In the genomic region with DNA sequence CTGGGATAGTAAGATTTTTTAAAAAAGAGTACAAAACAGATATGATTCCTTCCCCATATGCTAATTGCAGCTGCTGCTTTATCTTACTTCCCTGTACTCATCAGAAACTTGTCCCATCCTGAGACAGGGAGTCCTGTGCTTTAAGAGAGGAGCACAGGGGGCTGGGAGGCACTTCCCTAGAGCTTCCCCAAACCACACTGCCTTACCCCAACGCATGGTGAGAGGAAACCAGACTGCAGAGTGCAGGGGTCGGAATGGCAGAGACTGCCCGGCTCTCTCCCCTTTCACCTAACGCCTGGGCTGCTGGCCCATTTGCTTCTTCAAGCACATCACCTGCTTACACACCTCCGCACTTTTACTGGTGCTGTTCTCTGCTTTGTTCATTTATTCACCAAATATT, we compare ENCODE assay signal across 30 cellular contexts.
"Had no signal": no experiment of that assay in that cellular context is flagged by ENCODE, and none has a peak within 500 bp of the region (broad histone marks: within the 10 kb centered on the region; RNA-seq: fewer than 3 reads in every experiment).

No MANE protein-coding gene starts in this region.

- H3K36me3 ChIP-seq: ascending aorta, cardiac muscle cell, colonic mucosa, gastrocnemius medialis, pancreas, prostate gland, sigmoid colon, suprapubic skin, tibial artery had no signal

- H3K27me3 ChIP-seq: ascending aorta, cardiac muscle cell, colonic mucosa, gastrocnemius medialis, hepatocyte, pancreas, sigmoid colon, suprapubic skin, tibial artery had no signal

- H3K4me2 ChIP-seq: hepatocyte had no signal

- H3K9me3 ChIP-seq: ascending aorta, colonic mucosa, gastrocnemius medialis, pancreas, prostate gland, sigmoid colon, suprapubic skin, tibial artery had no signal

- DNase-seq: activated CD4-positive, alpha-beta T cell treated with anti-CD3 and anti-CD28 coated beads for 48 hours; activated CD4-positive, alpha-beta T cell treated with anti-CD3 and anti-CD28 coated beads, Interleukin-2, amount 50 U/mL, for 48 hours; activated CD8-positive, alpha-beta memory T cell treated with anti-CD3 and anti-CD28 coated beads for 24 hours; activated effector memory CD4-positive, alpha-beta T cell treated with Interleukin-2 at 50 U/mL for 16 hours; activated naive CD4-positive, alpha-beta T cell treated with anti-CD3 and anti-CD28 coated beads for 36 hours; activated naive CD8-positive, alpha-beta T cell treated with anti-CD3 and anti-CD28 coated beads, Interleukin-2, amount 10 ng/mL, durations not matched to agents 7 days and 5 days; cerebellar nuclear complex; colonic mucosa; dorsolateral prefrontal cortex; effector memory CD4-positive, alpha-beta T cell; erythroblast; gastrocnemius medialis; glutamatergic neuron; kidney; nephron progenitor cell; pancreas; retina; sigmoid colon; small intestine; stimulated activated CD4-positive, alpha-beta T cell treated with anti-CD3 and anti-CD28 coated beads, Interleukin-4, amount 100 ng/mL, for 4 hours; stimulated activated CD8-positive, alpha-beta memory T cell treated with anti-CD3 and anti-CD28 coated beads, Interleukin-4, amount 100 ng/mL, for 48 hours; stimulated activated naive B cell treated with anti-CD40 and anti-IgM and Interleukin-4, amounts not matched to agents 10 μg/mL and 1 μg/mL and 100 μg/mL, for 72 hours; T-cell; tibial artery had no signal

- H3K27ac ChIP-seq: ascending aorta, cardiac muscle cell, colonic mucosa, dorsolateral prefrontal cortex, gastrocnemius medialis, hepatocyte, pancreas, prostate gland, sigmoid colon, suprapubic skin, tibial artery, VCaP had no signal

- H3K4me3 ChIP-seq: ascending aorta, cardiac muscle cell, colonic mucosa, dorsolateral prefrontal cortex, gastrocnemius medialis, hepatocyte, pancreas, prostate gland, sigmoid colon, suprapubic skin, tibial artery had no signal

- H3K4me1 ChIP-seq: ascending aorta, colonic mucosa, gastrocnemius medialis, pancreas, prostate gland, sigmoid colon, suprapubic skin, tibial artery had no signal
